Comparison of ENCODE assay signal across 1 cellular context in genomic region chr21:46247699-46248460, GRCh38.
TF ChIP-seq lines count a peak whose summit lies in the region.

No MANE protein-coding gene starts in this region.

TF ChIP-seq in GM12878, 131 proteins besides CTCF, POLR2A, EP300 and RAD21:
- no peak for TF ChIP-seq ATF7 (IDR thresholded peaks at IDR 0.05; ENCODE audit: low read depth)
- no peak for TF ChIP-seq BCLAF1 (IDR thresholded peaks at IDR 0.05)
